ENCODE assay signal across 9 cellular contexts in genomic region chr12:110109037-110109836, GRCh38. TPM values are rescaled to one million over a fixed set of nuclear protein-coding genes. Genes with fewer than 3 reads are reported as not detected.
DNase-seq lines count a peak whose midpoint lies in the region; ATAC-seq, FAIRE-seq and TF ChIP-seq lines count a peak whose summit lies in the region.
"Had no signal": no experiment of that assay in that cellular context is flagged by ENCODE, and none has a peak within 500 bp of the region (broad histone marks: within the 10 kb centered on the region; RNA-seq: fewer than 3 reads in every experiment).

No MANE protein-coding gene starts in this region.

- peak; percentile 78 for ATAC-seq in lung (ENCODE audit: insufficient read depth, low FRiP score)
- no peak for ATAC-seq in GM19397 (IDR thresholded peaks at IDR 0.05; ENCODE audit: unreplicated experiment)

- H3K27me3 ChIP-seq in lung (ENCODE audit: control insufficient read depth, insufficient read depth) = no peaks in the 10 kb centered on the region

- H3K36me3 Mint-ChIP-seq in dendritic cell treated with granulocyte-macrophage colony-stimulating factor and Interleukin-4, amounts not matched to agents 40 ng/mL and 50 ng/mL, for 4 days (ENCODE audit: low read depth) = no peaks in the 10 kb centered on the region
- no peaks in the 10 kb centered on the region for H3K36me3 Mint-ChIP-seq in activated CD4-positive, alpha-beta T cell treated with anti-CD3 and anti-CD28 coated beads, Interleukin-2, amount 10 ng/mL, durations not matched to agents 7 days and 5 days (ENCODE audit: low read depth)

- DNase-seq in DMS53 (lab: John Stamatoyannopoulos, UW) (peak; percentile 57), DMS53 treated with DMSO at 0.1 percent for 48 hours (lab: John Stamatoyannopoulos, UW; ENCODE audit: unreplicated experiment) (no peak), lung (ENCODE audit: low spot score) (peak; percentile 89), urothelium cell line (ENCODE audit: low spot score) (peak; percentile 44)
- DNase-seq in effector CD4-positive, alpha-beta T cell = no peak
- DNase-seq in activated CD4-positive, alpha-beta T cell treated with anti-CD3 and anti-CD28 coated beads, Interleukin-2, amount 10 ng/mL, durations not matched to agents 7 days and 5 days = no peak

- H3K4me3 ChIP-seq in lung = no peak overlapping the region

- no peak overlapping the region for H3K4me3 Mint-ChIP-seq in dendritic cell treated with granulocyte-macrophage colony-stimulating factor and Interleukin-4, amounts not matched to agents 40 ng/mL and 50 ng/mL, for 4 days
- H3K4me3 Mint-ChIP-seq in activated CD4-positive, alpha-beta T cell treated with anti-CD3 and anti-CD28 coated beads, Interleukin-2, amount 10 ng/mL, durations not matched to agents 7 days and 5 days = no peak overlapping the region

- CTCF ChIA-PET in activated CD4-positive, alpha-beta T cell treated with anti-CD3 and anti-CD28 coated beads, Interleukin-2, amount 10 ng/mL, durations not matched to agents 7 days and 5 days (lab: Charles Lee) = no interaction called here

- TF ChIP-seq CTCF in lung (IDR thresholded peaks at IDR 0.05; ENCODE audit: control extremely low read depth, extremely low read depth) = no peak

- intact Hi-C loops in dendritic cell treated with granulocyte-macrophage colony-stimulating factor and Interleukin-4, amounts not matched to agents 40 ng/mL and 50 ng/mL, for 4 days (cut with micrococcal nuclease) = loop anchor here (10.0 kb wide), 1 partner anchor 176 kb away; the partner anchor contains the start of gene ATP2A2

- H3K36me3 ChIP-seq in lung (ENCODE audit: control insufficient read depth in 2 of 2, insufficient read depth in 2 of 2, low read length in 2 of 2) = no peaks in the 10 kb centered on the region

- H3K9me3 ChIP-seq in lung (ENCODE audit: control insufficient read depth in 2 of 2, insufficient read depth in 1 of 2, low read length in 1 of 2) = peaks cover 0 to 1% of the 10 kb centered on the region in 2 donors

- no peaks in the 10 kb centered on the region for H3K9me3 Mint-ChIP-seq in dendritic cell treated with granulocyte-macrophage colony-stimulating factor and Interleukin-4, amounts not matched to agents 40 ng/mL and 50 ng/mL, for 4 days
- H3K9me3 Mint-ChIP-seq in activated CD4-positive, alpha-beta T cell treated with anti-CD3 and anti-CD28 coated beads, Interleukin-2, amount 10 ng/mL, durations not matched to agents 7 days and 5 days = peaks cover 3% of the 10 kb centered on the region

- no peak for FAIRE-seq in urothelium cell line (lab: Jason Lieb, UNC)
- FAIRE-seq: A204.1 had no signal

- H3K4me1 Mint-ChIP-seq in dendritic cell treated with granulocyte-macrophage colony-stimulating factor and Interleukin-4, amounts not matched to agents 40 ng/mL and 50 ng/mL, for 4 days (ENCODE audit: low read depth) = peaks cover 29% of the 10 kb centered on the region
- no peaks in the 10 kb centered on the region for H3K4me1 Mint-ChIP-seq in activated CD4-positive, alpha-beta T cell treated with anti-CD3 and anti-CD28 coated beads, Interleukin-2, amount 10 ng/mL, durations not matched to agents 7 days and 5 days

- peak overlapping the region; percentile 6 for H3K27ac Mint-ChIP-seq in dendritic cell treated with granulocyte-macrophage colony-stimulating factor and Interleukin-4, amounts not matched to agents 40 ng/mL and 50 ng/mL, for 4 days
- H3K27ac Mint-ChIP-seq in activated CD4-positive, alpha-beta T cell treated with anti-CD3 and anti-CD28 coated beads, Interleukin-2, amount 10 ng/mL, durations not matched to agents 7 days and 5 days = no peak overlapping the region

- H3K27ac ChIP-seq in lung (ENCODE audit: low read depth in 1 of 2, low read length in 1 of 2) = peak overlapping the region; percentile 85 to 86

- peaks cover 7 to 10% of the 10 kb centered on the region in 2 donors for H3K4me1 ChIP-seq in lung (ENCODE audit: control insufficient read depth in 2 of 2, insufficient read depth in 2 of 2, low read length in 2 of 2)

- no peaks in the 10 kb centered on the region for H3K27me3 Mint-ChIP-seq in dendritic cell treated with granulocyte-macrophage colony-stimulating factor and Interleukin-4, amounts not matched to agents 40 ng/mL and 50 ng/mL, for 4 days
- H3K27me3 Mint-ChIP-seq in activated CD4-positive, alpha-beta T cell treated with anti-CD3 and anti-CD28 coated beads, Interleukin-2, amount 10 ng/mL, durations not matched to agents 7 days and 5 days = peaks cover 18% of the 10 kb centered on the region

- 31 to 50% methylated on average over 13 of the region's 13 CpGs for WGBS in lung, 2 donors

- POLR2A ChIA-PET in activated CD4-positive, alpha-beta T cell treated with anti-CD3 and anti-CD28 coated beads, Interleukin-2, amount 10 ng/mL, durations not matched to agents 7 days and 5 days (lab: Charles Lee) = no interaction called here

RNA-seq across cellular contexts. Expression of gene IFT81, which starts 14.9 kb away (rescaled TPM):
- total RNA-seq in lung = 10 to 100 TPM; 15.7 to 43.1 TPM
- polyA plus RNA-seq in lung = 1 to 10 TPM; 5.4 to 5.8 TPM
- total RNA-seq in activated CD4-positive, alpha-beta T cell treated with anti-CD3 and anti-CD28 coated beads, Interleukin-2, amount 10 ng/mL, durations not matched to agents 7 days and 5 days = 1 to 10 TPM; 2.5 to 2.9 TPM

Comparison
In these comparisons a context has a peak if more than half of its experiments do, and no peak if none do; other contexts are left out.
1. DNase-seq: peak in DMS53 (single experiment), lung (single experiment) and urothelium cell line (single experiment); none in DMS53 treated with DMSO at 0.1 percent for 48 hours (single experiment), effector CD4-positive, alpha-beta T cell (single experiment) and activated CD4-positive, alpha-beta T cell treated with anti-CD3 and anti-CD28 coated beads, Interleukin-2, amount 10 ng/mL, durations not matched to agents 7 days and 5 days (single experiment).
2. RNA of gene IFT81, which starts 14.9 kb away (total RNA-seq): 15.7 to 43.1 TPM in lung; 2.5 to 2.9 TPM in activated CD4-positive, alpha-beta T cell treated with anti-CD3 and anti-CD28 coated beads, Interleukin-2, amount 10 ng/mL, durations not matched to agents 7 days and 5 days; every median in the first group is over 4 times any median in the second.